In genomic region chr13:62321895-62322294, GRCh38 we compare ENCODE assay signal across 24 cellular contexts.
"Had no signal": no experiment of that assay in that cellular context is flagged by ENCODE, and none has a peak within 500 bp of the region (broad histone marks: within the 10 kb centered on the region; RNA-seq: fewer than 3 reads in every experiment).

No MANE protein-coding gene starts in this region.

- ATAC-seq: effector memory CD8-positive, alpha-beta T cell; esophagus mucosa; gastrocnemius medialis; heart right ventricle; left cardiac atrium; left lung; left ventricle myocardium superior; lower lobe of right lung; mucosa of descending colon had no signal

- H3K4me1 ChIP-seq: esophagus squamous epithelium, gastrocnemius medialis, heart right ventricle, left lung, lower lobe of right lung had no signal

- H3K4me1 Mint-ChIP-seq: naive B cell had no signal

- H3K27me3 Mint-ChIP-seq: dendritic cell treated with granulocyte-macrophage colony-stimulating factor and Interleukin-4, amounts not matched to agents 40 ng/mL and 50 ng/mL, for 4 days; effector memory CD8-positive, alpha-beta T cell; naive B cell had no signal

- H3K27ac ChIP-seq: epithelial cell of prostate, esophagus squamous epithelium, gastrocnemius medialis, heart right ventricle, left lung, lower lobe of right lung had no signal

- H3K4me3 Mint-ChIP-seq: dendritic cell treated with granulocyte-macrophage colony-stimulating factor and Interleukin-4, amounts not matched to agents 40 ng/mL and 50 ng/mL, for 4 days; effector memory CD8-positive, alpha-beta T cell; endodermal cell; mesothelial cell of epicardium; naive B cell had no signal

- H3K9me3 Mint-ChIP-seq: dendritic cell treated with granulocyte-macrophage colony-stimulating factor and Interleukin-4, amounts not matched to agents 40 ng/mL and 50 ng/mL, for 4 days; effector memory CD8-positive, alpha-beta T cell; endodermal cell; mesothelial cell of epicardium had no signal

- H3K36me3 Mint-ChIP-seq: mesothelial cell of epicardium, naive B cell had no signal

- H3K36me3 ChIP-seq: esophagus squamous epithelium, gastrocnemius medialis, heart right ventricle, left lung, lower lobe of right lung had no signal

- H3K4me3 ChIP-seq: esophagus squamous epithelium, gastrocnemius medialis, heart right ventricle, left lung, lower lobe of right lung, mucosa of descending colon had no signal

- H3K9me3 ChIP-seq: esophagus squamous epithelium, gastrocnemius medialis, heart right ventricle, left lung, lower lobe of right lung had no signal

- H3K27me3 ChIP-seq: esophagus squamous epithelium, gastrocnemius medialis, heart right ventricle, left lung had no signal

- H3K27ac Mint-ChIP-seq: dendritic cell treated with granulocyte-macrophage colony-stimulating factor and Interleukin-4, amounts not matched to agents 40 ng/mL and 50 ng/mL, for 4 days; effector memory CD8-positive, alpha-beta T cell; endodermal cell; mesothelial cell of epicardium; naive B cell had no signal

- DNase-seq: cortex of kidney; effector CD8-positive, alpha-beta T cell; effector memory CD8-positive, alpha-beta T cell; endodermal cell; erythroblast; esophagus squamous epithelium; foreskin fibroblast; foreskin melanocyte; gastrocnemius medialis; glutamatergic neuron; head of caudate nucleus; heart right ventricle; hippocampal formation; left cardiac atrium; left lung; left ventricle myocardium superior; lower lobe of right lung; mesenchymal stem cell; mucosa of descending colon; naive B cell had no signal
